In genomic region chr15:40769310-40770146, GRCh38 we compare ENCODE assay signal across 8 cellular contexts. TPM values are rescaled to one million over a fixed set of nuclear protein-coding genes. Genes with fewer than 3 reads are reported as not detected.
DNase-seq lines count a peak whose midpoint lies in the region; ATAC-seq, FAIRE-seq and TF ChIP-seq lines count a peak whose summit lies in the region.

Gene C15orf62, plus strand, starts transcription at chr15:40769980. Its CDS starts 516 bp downstream, at chr15:40770496.

- TF ChIP-seq POLR2A in GM12892 (IDR thresholded peaks at IDR 0.05; ENCODE audit: low read depth, low read length) (0 out of 2 replicates have a peak, but pooled peaks have one; percentile 10), esophagus squamous epithelium (IDR thresholded peaks at IDR 0.05) (peak in 2 of 4 donors; percentile 40 to 49), gastrocnemius medialis (IDR thresholded peaks at IDR 0.05) (no peak)

- intact Hi-C loops in esophagus squamous epithelium (cut with DNase I) = no loop called here
- intact Hi-C loops in gastrocnemius medialis (cut with DNase I; ENCODE audit: low total_unique reads) = loop anchor here (10.0 kb wide), 1 partner anchor 345 kb away; the partner anchor contains the start of gene INO80

- ATAC-seq in HG02571 (IDR thresholded peaks at IDR 0.05; ENCODE audit: unreplicated experiment) = peak; percentile 35
- no peak for ATAC-seq in gastrocnemius medialis

- H3K4me1 ChIP-seq in esophagus squamous epithelium (peaks cover 61 to 88% (median 61%) of the 10 kb centered on the region in 3 donors), gastrocnemius medialis (peaks cover 7 to 11% of the 10 kb centered on the region in 2 donors)

- no peaks in the 10 kb centered on the region for H3K9me3 ChIP-seq in esophagus squamous epithelium
- no peaks in the 10 kb centered on the region for H3K9me3 ChIP-seq in gastrocnemius medialis

- DNase-seq in GM12892 (ENCODE audit: insufficient read length) (peak; percentile 53), NCI-H345 (lab: John Stamatoyannopoulos, UW) (peak; percentile 85), esophagus squamous epithelium (lab: John Stamatoyannopoulos, UW) (no peak), gastrocnemius medialis (no peak), islet precursor cell (no peak), RPMI8226 (no peak)
- peak; percentile 80 for DNase-seq in activated CD8-positive, alpha-beta memory T cell treated with anti-CD3 and anti-CD28 coated beads, Interleukin-2, amount 50 U/mL, for 48 hours

- H3K27me3 ChIP-seq in esophagus squamous epithelium (no peaks in the 10 kb centered on the region), gastrocnemius medialis (no peaks in the 10 kb centered on the region)

- in situ Hi-C loops in gastrocnemius medialis (cut with MboI; ENCODE audit: low sequenced_read_pairs in 4 of 4) = no loop called here

- peak within 1 kb of the TSS; percentile 22 to 48 (median 46) for H3K4me3 ChIP-seq in esophagus squamous epithelium
- H3K4me3 ChIP-seq in gastrocnemius medialis = no peak within 1 kb of the TSS

- FAIRE-seq in GM12892 (lab: Jason Lieb, UNC) = peak; percentile 70

- peaks cover 14 to 52% (median 21%) of the 10 kb centered on the region in 3 donors for H3K36me3 ChIP-seq in esophagus squamous epithelium
- H3K36me3 ChIP-seq in gastrocnemius medialis = peaks cover 0 to 35% of the 10 kb centered on the region in 2 donors

- 16 to 38% methylated on average over 2 to 6 of the region's 27 CpGs for WGBS in esophagus squamous epithelium, 2 donors

- TF ChIP-seq CTCF in esophagus squamous epithelium (IDR thresholded peaks at IDR 0.05) (peak in 1 of 6 experiments; percentile 12), gastrocnemius medialis (IDR thresholded peaks at IDR 0.05 in 4 of 5, conservative IDR thresholded peaks at IDR 0.05 in 1 of 5) (no peak)

- H3K27ac ChIP-seq in esophagus squamous epithelium (peak within 1 kb of the TSS; percentile 86 to 96 (median 90)), gastrocnemius medialis (peak within 1 kb of the TSS in 3 of 4 donors; percentile 22 to 47 (median 31))

RNA-seq across cellular contexts. Expression of gene C15orf62, which starts in this region (rescaled TPM):
- 1.2 TPM for polyA plus RNA-seq in GM12892 (2012; ENCODE audit: missing spikeins)
- total RNA-seq in esophagus squamous epithelium (10 to 100 TPM; 11.3 to 44.3 (median 22.2) TPM), gastrocnemius medialis (under 1 TPM in 2 of 4 donors, not detected in 2; 0.09 to 0.49 TPM)

Comparison
In these comparisons a context has a peak if more than half of its experiments do, and no peak if none do; other contexts are left out.
1. RNA of gene C15orf62 (total RNA-seq): 11.3 to 44.3 TPM in esophagus squamous epithelium; 0.09 to 0.49 TPM in gastrocnemius medialis; every median in the first group is over 4 times any median in the second.
2. DNase-seq: peak in GM12892 (single experiment), NCI-H345 (single experiment) and activated CD8-positive, alpha-beta memory T cell treated with anti-CD3 and anti-CD28 coated beads, Interleukin-2, amount 50 U/mL, for 48 hours (single experiment); none in esophagus squamous epithelium (single experiment), gastrocnemius medialis (0 of 2), islet precursor cell (single experiment) and RPMI8226 (single experiment).
3. H3K4me3 ChIP-seq: peak in esophagus squamous epithelium (4 of 4); none in gastrocnemius medialis (0 of 4).